In genomic region chr11:9861860-9862725, GRCh38 we compare ENCODE assay signal across 8 cellular contexts.
DNase-seq lines count a peak whose midpoint lies in the region; ATAC-seq and TF ChIP-seq lines count a peak whose summit lies in the region.

No MANE protein-coding gene starts in this region.

- peaks cover 53% of the 10 kb centered on the region for H3K4me1 Mint-ChIP-seq in osteocyte (ENCODE audit: unreplicated experiment)

- in situ Hi-C loops in Caki2 (cut with HindIII; ENCODE audit: low pct_unique_long_range_greater_than_20kb, low sequenced_read_pairs) = no loop called here

- peaks cover 8% of the 10 kb centered on the region for H3K36me3 Mint-ChIP-seq in osteocyte (ENCODE audit: unreplicated experiment)

- ATAC-seq in GM19397 (IDR thresholded peaks at IDR 0.05; ENCODE audit: unreplicated experiment) (peak; percentile 89), HG03469 (IDR thresholded peaks at IDR 0.05; ENCODE audit: unreplicated experiment) (peak; percentile 81)

- H3K4me3 ChIP-seq in fibroblast of the aortic adventitia (ENCODE audit: low read depth, low read length) = no peak overlapping the region

- DNase-seq in Caki2 (ENCODE audit: low read depth) = peak; percentile 71
- DNase-seq in NOMO-1 treated with DMSO at 0.1 percent for 48 hours (lab: John Stamatoyannopoulos, UW; ENCODE audit: unreplicated experiment) = peak; percentile 60
- DNase-seq in activated T-cell treated with anti-CD3 and anti-CD28 coated beads for 1 hour (ENCODE audit: low read depth) = peak; percentile 3
- DNase-seq in fibroblast of the aortic adventitia (ENCODE audit: low read depth) = peak; percentile 75
- DNase-seq in osteocyte (ENCODE audit: extremely low spot score, unreplicated experiment) = no peak
- no peak for DNase-seq in DMS79 (lab: John Stamatoyannopoulos, UW)

- H3K4me3 Mint-ChIP-seq in osteocyte (ENCODE audit: unreplicated experiment) = no peak overlapping the region

- TF ChIP-seq CTCF in fibroblast of the aortic adventitia (IDR thresholded peaks at IDR 0.05; ENCODE audit: insufficient read depth, low read length) (peak; percentile 74), osteocyte (IDR thresholded peaks at IDR 0.05) (peak; percentile 71)

- H3K27ac Mint-ChIP-seq in osteocyte (ENCODE audit: unreplicated experiment) = peak overlapping the region; percentile 59

- H3K9me3 Mint-ChIP-seq in osteocyte (ENCODE audit: unreplicated experiment) = peaks cover 9% of the 10 kb centered on the region

- no peaks in the 10 kb centered on the region for H3K27me3 Mint-ChIP-seq in osteocyte (ENCODE audit: unreplicated experiment)

Comparison
In these comparisons a context has a peak if more than half of its experiments do, and no peak if none do; other contexts are left out.
1. DNase-seq: peak in Caki2 (single experiment), NOMO-1 treated with DMSO at 0.1 percent for 48 hours (single experiment), activated T-cell treated with anti-CD3 and anti-CD28 coated beads for 1 hour (single experiment) and fibroblast of the aortic adventitia (single experiment); none in osteocyte (single experiment) and DMS79 (single experiment).